ENCODE assay signal across 22 cellular contexts in the genomic region with DNA sequence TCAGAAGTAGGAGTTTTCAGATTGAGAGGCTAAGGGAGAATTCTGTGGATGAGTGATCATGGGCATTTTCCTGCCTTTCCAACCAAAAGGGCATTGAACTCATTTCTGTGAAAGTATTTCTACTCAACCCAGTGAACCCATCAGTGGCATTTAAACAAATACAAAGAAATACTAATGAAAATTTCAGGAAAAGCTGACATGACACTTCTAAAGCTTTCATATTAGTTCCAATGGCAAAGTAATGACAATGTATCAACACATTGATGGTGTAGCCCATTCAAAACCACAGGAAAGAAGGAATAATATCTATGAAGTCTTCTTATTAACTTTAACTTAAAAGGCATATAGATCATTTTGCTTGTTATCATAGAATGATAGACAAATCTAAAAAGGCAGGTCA.
DNase-seq lines count a peak whose midpoint lies in the region; ATAC-seq, FAIRE-seq and TF ChIP-seq lines count a peak whose summit lies in the region.
"Had no signal": no experiment of that assay in that cellular context is flagged by ENCODE, and none has a peak within 500 bp of the region (broad histone marks: within the 10 kb centered on the region; RNA-seq: fewer than 3 reads in every experiment).

No MANE protein-coding gene starts in this region.

- TF ChIP-seq EP300 in HepG2 (IDR thresholded peaks at IDR 0.05; ENCODE audit: low read depth in 2 of 2, low read length in 2 of 2), result no peak
- no peak for TF ChIP-seq EP300 in HepG2 (CRISPR knock-in tag; IDR thresholded peaks at IDR 0.05; ENCODE audit: borderline replicate concordance)
- no peak for TF ChIP-seq EP300 in K562 (IDR thresholded peaks at IDR 0.05; ENCODE audit: low read length)

- CTCF ChIA-PET in HepG2 (lab: Yijun Ruan, JAX; ENCODE audit: low intra/inter-chr PET ratio, low total read pairs), result no interaction called here
- CTCF ChIA-PET in K562 (lab: Yijun Ruan, JAX; ENCODE audit: low intra/inter-chr PET ratio), result no interaction called here
- CTCF ChIA-PET in PC-3 (lab: Charles Lee), result no interaction called here

- H4K8ac ChIP-seq in mesendoderm (ENCODE audit: low read depth, low read length), result no peak overlapping the region

- TF ChIP-seq POLR2A in HepG2 (IDR thresholded peaks at IDR 0.05; ENCODE audit: insufficient read depth in 1 of 2, low read depth in 2 of 2, low read length in 2 of 2) (no peak), right lobe of liver (IDR thresholded peaks at IDR 0.05) (no peak), K562 (conservative IDR thresholded peaks at IDR 0.05) (no peak)

- H3K9ac ChIP-seq in HepG2 (ENCODE audit: insufficient read depth, low read depth, low read length) (no peak overlapping the region), K562 (ENCODE audit: insufficient read depth in 1 of 2, low read depth in 2 of 2, low read length in 2 of 2) (no peak overlapping the region), PC-3 (ENCODE audit: low read length) (no peak overlapping the region), mesendoderm (ENCODE audit: low read length) (no peak overlapping the region)
- H3K9ac ChIP-seq: BLaER1 had no signal

- H2BK15ac ChIP-seq in mesendoderm (replicated peaks; ENCODE audit: low read depth), result no peak overlapping the region

- H3K56ac ChIP-seq in mesendoderm (ENCODE audit: low read length), result no peak overlapping the region

- H3K27me3 ChIP-seq in HepG2 (ENCODE audit: control insufficient read depth in 1 of 2, insufficient read depth in 2 of 2, low read length in 2 of 2) (no peaks in the 10 kb centered on the region), right lobe of liver (no peaks in the 10 kb centered on the region), K562 (ENCODE audit: control insufficient read depth in 2 of 2, insufficient read depth in 2 of 2, low read length in 2 of 2) (no peaks in the 10 kb centered on the region), PC-3 (ENCODE audit: low read length) (no peaks in the 10 kb centered on the region), mesendoderm (ENCODE audit: insufficient read depth, low read length, poor library complexity) (no peaks in the 10 kb centered on the region)
- H3K27me3 ChIP-seq: BE2C, BLaER1 had no signal

- BruUV-seq in HepG2 (replicated peaks; lab: Mats Ljungman, UMichigan) (no TSS peak), K562 (replicated peaks; lab: Mats Ljungman, UMichigan) (no TSS peak), PC-3 (replicated peaks; lab: Mats Ljungman, UMichigan) (no TSS peak)

- no peaks in the 10 kb centered on the region for H3K9me1 ChIP-seq in K562 (ENCODE audit: control insufficient read depth, insufficient read depth, low read length)

- no peak overlapping the region for H2AK5ac ChIP-seq in mesendoderm (ENCODE audit: low read length)

- H2AFZ ChIP-seq in HepG2 (ENCODE audit: low read length) (no peak overlapping the region), K562 (ENCODE audit: low read depth, low read length) (no peak overlapping the region), PC-3 (ENCODE audit: low read length) (no peak overlapping the region)

- TF ChIP-seq CTCF in HepG2 (CRISPR knock-in tag; IDR thresholded peaks at IDR 0.05) (no peak), right lobe of liver (IDR thresholded peaks at IDR 0.05) (no peak), K562 (IDR thresholded peaks at IDR 0.05 in 2 of 3, conservative IDR thresholded peaks at IDR 0.05 in 1 of 3; ENCODE audit: insufficient read depth in 2 of 3, low read depth in 1 of 3, low read length in 3 of 3) (no peak), epithelial cell of proximal tubule (conservative IDR thresholded peaks at IDR 0.05; ENCODE audit: low read depth, low read length) (no peak), PC-3 (conservative IDR thresholded peaks at IDR 0.05; ENCODE audit: low read depth, low read length) (no peak)

- no peaks in the 10 kb centered on the region for H4K20me1 ChIP-seq in HepG2 (ENCODE audit: insufficient read depth, low read length)
- no peaks in the 10 kb centered on the region for H4K20me1 ChIP-seq in K562 (replicated peaks; ENCODE audit: control insufficient read depth, insufficient read depth, low read length)
- no peaks in the 10 kb centered on the region for H4K20me1 ChIP-seq in PC-3 (ENCODE audit: low read length)
- H4K20me1 ChIP-seq: BLaER1 had no signal

- POLR2A ChIA-PET in HepG2 (lab: Yijun Ruan, JAX) (interaction anchor here (0.6 kb wide), 1 partner anchor 18 kb away, joined by 3 read pairs; no protein-coding TSS in a partner anchor), K562 (lab: Yijun Ruan, JAX) (no interaction called here), PC-3 (lab: Charles Lee; ENCODE audit: unreplicated experiment) (no interaction called here)

- ATAC-seq in HepG2 (no peak), right lobe of liver (no peak), K562 (no peak), PC-3 (no peak)
- ATAC-seq: CD8-positive, alpha-beta T cell had no signal

- H3K27ac ChIP-seq in HepG2 (ENCODE audit: extremely low read length, insufficient read depth, low read length), result no peak overlapping the region
- no peak overlapping the region for H3K27ac ChIP-seq in right lobe of liver
- H3K27ac ChIP-seq in K562 (ENCODE audit: extremely low read depth, low read depth, low read length), result no peak overlapping the region
- no peak overlapping the region for H3K27ac ChIP-seq in PC-3 (ENCODE audit: low read length)
- H3K27ac ChIP-seq in mesendoderm (ENCODE audit: low read depth, low read length), result no peak overlapping the region
- H3K27ac ChIP-seq: 22Rv1, BLaER1, C4-2B had no signal

- H2BK5ac ChIP-seq in mesendoderm (ENCODE audit: low read length), result no peak overlapping the region

- no peak overlapping the region for H2BK120ac ChIP-seq in mesendoderm (ENCODE audit: low read depth, low read length)

- H3K9me2 ChIP-seq in PC-3 (replicated peaks; ENCODE audit: low read length), result no peaks in the 10 kb centered on the region

- H3K79me2 ChIP-seq in HepG2 (ENCODE audit: insufficient read depth, low read length) (no peaks in the 10 kb centered on the region), K562 (ENCODE audit: control insufficient read depth, insufficient read depth, low read length) (no peaks in the 10 kb centered on the region), PC-3 (ENCODE audit: low read length) (no peaks in the 10 kb centered on the region), mesendoderm (ENCODE audit: control insufficient read depth, insufficient read depth, low read length) (no peaks in the 10 kb centered on the region)

- no peak overlapping the region for H3K4ac ChIP-seq in mesendoderm (ENCODE audit: low read depth, low read length)

- H4K5ac ChIP-seq in mesendoderm (ENCODE audit: low read length), result no peak overlapping the region

- H3K36me3 ChIP-seq in HepG2 (replicated peaks in 1 of 2; ENCODE audit: control insufficient read depth in 1 of 2, insufficient read depth in 2 of 2, low read length in 2 of 2) (no peaks in the 10 kb centered on the region), right lobe of liver (no peaks in the 10 kb centered on the region), K562 (ENCODE audit: control insufficient read depth, insufficient read depth, low read length) (no peaks in the 10 kb centered on the region), PC-3 (ENCODE audit: low read depth, low read length) (no peaks in the 10 kb centered on the region), mesendoderm (ENCODE audit: control insufficient read depth, insufficient read depth, low read length) (no peaks in the 10 kb centered on the region)
- H3K36me3 ChIP-seq: BE2C, BLaER1 had no signal

- intact Hi-C loops in HepG2 (cut with micrococcal nuclease; ENCODE audit: unreplicated experiment), result no loop called here
- intact Hi-C loops in right lobe of liver (cut with DNase I), result no loop called here
- intact Hi-C loops in K562 (cut with micrococcal nuclease), result no loop called here
- intact Hi-C loops in PC-3 (cut with micrococcal nuclease), result no loop called here

- no peak overlapping the region for H3K4me2 ChIP-seq in HepG2 (ENCODE audit: low read depth, low read length)
- no peak overlapping the region for H3K4me2 ChIP-seq in K562 (ENCODE audit: insufficient read depth, low read length)
- no peak overlapping the region for H3K4me2 ChIP-seq in PC-3 (ENCODE audit: low read length)
- H3K4me2 ChIP-seq in mesendoderm (ENCODE audit: low read length), result no peak overlapping the region
- H3K4me2 ChIP-seq: BLaER1 had no signal

- H3K18ac ChIP-seq in mesendoderm (ENCODE audit: low read length), result no peak overlapping the region

- H3K4me1 ChIP-seq in HepG2 (ENCODE audit: insufficient read depth, low read length), result no peaks in the 10 kb centered on the region
- H3K4me1 ChIP-seq in right lobe of liver, result no peaks in the 10 kb centered on the region
- H3K4me1 ChIP-seq in K562 (replicated peaks in 1 of 2; ENCODE audit: control insufficient read depth in 2 of 2, insufficient read depth in 2 of 2, low read length in 2 of 2), result no peaks in the 10 kb centered on the region
- peaks cover 6% of the 10 kb centered on the region for H3K4me1 ChIP-seq in PC-3 (ENCODE audit: insufficient read depth, low read length)
- no peaks in the 10 kb centered on the region for H3K4me1 ChIP-seq in mesendoderm (ENCODE audit: control insufficient read depth, low read depth, low read length)
- H3K4me1 ChIP-seq: BE2C, BLaER1, Caco-2 had no signal

- no peak for DNase-seq in HepG2 (ENCODE audit: low spot score)
- DNase-seq in right lobe of liver, result no peak
- DNase-seq in K562 (ENCODE audit: extremely low read depth in 1 of 4, low spot score in 3 of 4), result no peak
- peak; percentile 32 for DNase-seq in epithelial cell of proximal tubule (ENCODE audit: low read depth)
- no peak for DNase-seq in PC-3
- DNase-seq in mesendoderm, result no peak
- no peak for DNase-seq in SKM-1 treated with dmso at 0.1 percent for 144 hours (lab: John Stamatoyannopoulos, UW; ENCODE audit: unreplicated experiment)
- DNase-seq: ACHN; BE2C; Caco-2; Calu3; CD4-positive, alpha-beta T cell; CD8-positive, alpha-beta T cell; DMS79 treated with DMSO at 0.1 percent for 48 hours; GF-D8 had no signal

- no peak overlapping the region for H3K23ac ChIP-seq in mesendoderm (ENCODE audit: low read length)

- H3K79me1 ChIP-seq in mesendoderm (ENCODE audit: low read length), result no peaks in the 10 kb centered on the region

- in situ Hi-C loops in HepG2 (cut with HindIII; ENCODE audit: extremely low pct_ligation_motif_present, low pct_unique_long_range_greater_than_20kb) (no loop called here), K562 (cut with MboI) (no loop called here)

- no peaks in the 10 kb centered on the region for H3F3A ChIP-seq in PC-3 (ENCODE audit: low read length, unreplicated experiment)

- H3K4me3 ChIP-seq in HepG2 (replicated peaks in 1 of 3; ENCODE audit: insufficient read depth in 1 of 3, low read depth in 2 of 3, low read length in 3 of 3) (no peak overlapping the region), right lobe of liver (no peak overlapping the region), K562 (no peak overlapping the region), epithelial cell of proximal tubule (ENCODE audit: low read depth, low read length) (no peak overlapping the region), PC-3 (ENCODE audit: low read length) (no peak overlapping the region), mesendoderm (ENCODE audit: low read length) (no peak overlapping the region)
- H3K4me3 ChIP-seq: BLaER1 had no signal

- no peak for TF ChIP-seq RAD21 in HepG2 (CRISPR knock-in tag; IDR thresholded peaks at IDR 0.05)
- no peak for TF ChIP-seq RAD21 in K562 (CRISPR knock-in tag; conservative IDR thresholded peaks at IDR 0.05 in 1 of 2, IDR thresholded peaks at IDR 0.05 in 1 of 2)

- FAIRE-seq in HepG2 (lab: Jason Lieb, UNC) (no peak), K562 (lab: Jason Lieb, UNC) (no peak)
- FAIRE-seq: D721Med, G401.6, GM12891, GM19239 had no signal

- H3K9me3 ChIP-seq in HepG2 (ENCODE audit: low read length), result no peaks in the 10 kb centered on the region; the same call in 1 of the 2 replicates
- no peaks in the 10 kb centered on the region for H3K9me3 ChIP-seq in right lobe of liver
- H3K9me3 ChIP-seq in K562 (replicated peaks; ENCODE audit: control insufficient read depth, insufficient read depth, low read depth, low read length), result no peaks in the 10 kb centered on the region
- no peaks in the 10 kb centered on the region for H3K9me3 ChIP-seq in PC-3 (ENCODE audit: low read length)
- H3K9me3 ChIP-seq: BE2C, BLaER1, Caco-2 had no signal

Comparison
In these comparisons a context has a peak if more than half of its experiments do, and no peak if none do; other contexts are left out.
1. Of the 241 proteins assayed by ChIP-seq in both HepG2 and K562: peak only in HepG2: MAFF; only in K562: none; in both: MAFK; in neither: 239.